40 cellular contexts compared by ENCODE assay signal in genomic region chr19:15775249-15775648, GRCh38. TPM values are rescaled to one million over a fixed set of nuclear protein-coding genes. Genes with fewer than 3 reads are reported as not detected.
"Had no signal": no experiment of that assay in that cellular context is flagged by ENCODE, and none has a peak within 500 bp of the region (broad histone marks: within the 10 kb centered on the region; RNA-seq: fewer than 3 reads in every experiment).

No MANE protein-coding gene starts in this region.

- DNase-seq: activated B cell treated with CpG ODN at 0.5 μM for 24 hours; activated CD4-positive, alpha-beta memory T cell treated with anti-CD3 and anti-CD28 coated beads for 36 hours; activated CD4-positive, alpha-beta T cell treated with anti-CD3 and anti-CD28 coated beads for 4 hours; activated CD4-positive, alpha-beta T cell treated with anti-CD3 and anti-CD28 coated beads, Interleukin-2, amount 10 ng/mL, durations not matched to agents 24 days and 14 days; activated CD4-positive, alpha-beta T cell treated with anti-CD3 and anti-CD28 coated beads, Interleukin-2, amount 50 U/mL, for 1 hour; activated CD4-positive, alpha-beta T cell treated with anti-CD3 and anti-CD28 coated beads, Interleukin-2, amount 50 U/mL, for 4 hours; activated CD4-positive, CD25-positive, alpha-beta regulatory T cell treated with anti-CD3 and anti-CD28 coated beads, Interleukin-2, amount 50 U/mL, for 72 hours; activated CD8-positive, alpha-beta memory T cell treated with anti-CD3 and anti-CD28 coated beads, Interleukin-2, amount 50 U/mL, for 4 hours; activated CD8-positive, alpha-beta T cell treated with anti-CD3 and anti-CD28 coated beads for 36 hours; activated effector memory CD4-positive, alpha-beta T cell treated with anti-CD3 and anti-CD28 coated beads, Interleukin-2, amount 50 U/mL, for 16 hours; activated gamma-delta T cell treated with Interleukin-2 at 50 U/mL for 16 hours; activated naive CD4-positive, alpha-beta T cell; activated naive CD4-positive, alpha-beta T cell treated with anti-CD3 and anti-CD28 coated beads for 36 hours; activated naive CD4-positive, alpha-beta T cell treated with anti-CD3 and anti-CD28 coated beads, Interleukin-2, amount 50 U/mL, for 16 hours; activated naive CD8-positive, alpha-beta T cell treated with anti-CD3 and anti-CD28 coated beads for 36 hours; activated T-cell treated with anti-CD3 and anti-CD28 coated beads for 4 hours; activated T-cell treated with anti-CD3 and anti-CD28 coated beads, Interleukin-2, amount 50 U/mL, for 1 hour; activated T-cell treated with anti-CD3 and anti-CD28 coated beads, Interleukin-2, amount 50 U/mL, for 4 hours; activated T-cell treated with anti-CD3 and anti-CD28 coated beads, Interleukin-2, amount 50 U/mL, for 72 hours; adrenal gland; amniotic stem cell; aorta; body of pancreas; brain microvascular endothelial cell; central memory CD4-positive, alpha-beta T cell; T-cell; T-helper 2 cell; T-helper 9 cell had no signal

- H3K4me1 Mint-ChIP-seq: activated B cell treated with CpG ODN at 0.5 μM for 24 hours; activated CD4-positive, alpha-beta T cell treated with anti-CD3 and anti-CD28 coated beads, Interleukin-2, amount 10 ng/mL, durations not matched to agents 24 days and 14 days; activated naive CD8-positive, alpha-beta T cell treated with anti-CD3 and anti-CD28 coated beads for 36 hours; activated T-helper 17 cell treated with anti-CD3 and anti-CD28 coated beads, Interleukin-2, amount 50 U/mL, for 72 hours; T-cell had no signal

- H3K27me3 Mint-ChIP-seq: activated CD4-positive, alpha-beta T cell treated with anti-CD3 and anti-CD28 coated beads, Interleukin-2, amount 10 ng/mL, durations not matched to agents 24 days and 14 days had no signal

- FAIRE-seq: astrocyte, TTC549 had no signal

- H3K9me3 Mint-ChIP-seq: activated B cell treated with CpG ODN at 0.5 μM for 24 hours; activated CD4-positive, alpha-beta memory T cell treated with anti-CD3 and anti-CD28 coated beads for 36 hours; activated CD4-positive, alpha-beta T cell treated with anti-CD3 and anti-CD28 coated beads, Interleukin-2, amount 10 ng/mL, durations not matched to agents 24 days and 14 days; activated CD8-positive, alpha-beta T cell treated with anti-CD3 and anti-CD28 coated beads for 36 hours; activated naive CD4-positive, alpha-beta T cell treated with anti-CD3 and anti-CD28 coated beads for 36 hours; activated naive CD4-positive, alpha-beta T cell treated with anti-CD3 and anti-CD28 coated beads, Interleukin-2, amount 50 U/mL, for 72 hours; activated naive CD8-positive, alpha-beta T cell treated with anti-CD3 and anti-CD28 coated beads for 36 hours; activated T-cell treated with anti-CD3 and anti-CD28 coated beads, Interleukin-2, amount 50 U/mL, for 4 hours; activated T-cell treated with anti-CD3 and anti-CD28 coated beads, Interleukin-2, amount 50 U/mL, for 72 hours; activated T-helper 1 cell treated with anti-CD3 and anti-CD28 coated beads, Interleukin-12 subunit alpha, Interleukin-12 subunit beta, Interleukin-2, Interleukin-4 antibody, amounts not matched to agents 30 ng/mL and 10 ng/mL and 1 ng/mL, durations not matched to agents 14 hours and 24 hours and 36 hours; activated T-helper 17 cell treated with anti-CD3 and anti-CD28 coated beads, Interleukin-2, amount 50 U/mL, for 72 hours; T-cell; T-helper 1 cell treated with Interleukin-12 subunit alpha and Interleukin-12 subunit beta and Interleukin-4 antibody, amounts not matched to agents 30 μg/mL and 1 μg/mL, for 36 hours; T-helper 2 cell treated with Interferon-gamma antibody and Interleukin-4, amounts not matched to agents 5 μg/mL and 100 μg/mL, for 36 hours had no signal

- H3K36me3 Mint-ChIP-seq: activated CD4-positive, alpha-beta memory T cell treated with anti-CD3 and anti-CD28 coated beads for 36 hours; activated naive CD8-positive, alpha-beta T cell treated with anti-CD3 and anti-CD28 coated beads for 36 hours; T-cell had no signal

- H3K9me3 ChIP-seq: adrenal gland, body of pancreas, breast epithelium had no signal

- H3K36me3 ChIP-seq: adrenal gland, brain microvascular endothelial cell, breast epithelium had no signal

- H3K27me3 ChIP-seq: adrenal gland, body of pancreas, brain microvascular endothelial cell, breast epithelium had no signal

- H3K4me3 Mint-ChIP-seq: activated B cell treated with CpG ODN at 0.5 μM for 24 hours; activated CD4-positive, alpha-beta memory T cell treated with anti-CD3 and anti-CD28 coated beads for 36 hours; activated CD4-positive, alpha-beta T cell treated with anti-CD3 and anti-CD28 coated beads, Interleukin-2, amount 10 ng/mL, durations not matched to agents 24 days and 14 days; activated CD8-positive, alpha-beta T cell treated with anti-CD3 and anti-CD28 coated beads for 36 hours; activated naive CD4-positive, alpha-beta T cell treated with anti-CD3 and anti-CD28 coated beads for 36 hours; activated naive CD8-positive, alpha-beta T cell treated with anti-CD3 and anti-CD28 coated beads for 36 hours; activated T-cell treated with anti-CD3 and anti-CD28 coated beads, Interleukin-2, amount 50 U/mL, for 4 hours; activated T-cell treated with anti-CD3 and anti-CD28 coated beads, Interleukin-2, amount 50 U/mL, for 72 hours; activated T-helper 1 cell treated with anti-CD3 and anti-CD28 coated beads, Interleukin-12 subunit alpha, Interleukin-12 subunit beta, Interleukin-2, Interleukin-4 antibody, amounts not matched to agents 30 ng/mL and 10 ng/mL and 1 ng/mL, durations not matched to agents 14 hours and 24 hours and 36 hours; activated T-helper 17 cell treated with anti-CD3 and anti-CD28 coated beads, Interleukin-2, amount 50 U/mL, for 72 hours; T-cell; T-helper 1 cell treated with Interleukin-12 subunit alpha and Interleukin-12 subunit beta and Interleukin-4 antibody, amounts not matched to agents 30 μg/mL and 1 μg/mL, for 36 hours; T-helper 2 cell treated with Interferon-gamma antibody and Interleukin-4, amounts not matched to agents 5 μg/mL and 100 μg/mL, for 36 hours had no signal

- H3K4me1 ChIP-seq: adrenal gland had no signal

- H3K27ac Mint-ChIP-seq: activated B cell treated with CpG ODN at 0.5 μM for 24 hours; activated CD4-positive, alpha-beta memory T cell treated with anti-CD3 and anti-CD28 coated beads for 36 hours; activated CD4-positive, alpha-beta T cell treated with anti-CD3 and anti-CD28 coated beads, Interleukin-2, amount 10 ng/mL, durations not matched to agents 24 days and 14 days; activated CD8-positive, alpha-beta T cell treated with anti-CD3 and anti-CD28 coated beads for 36 hours; activated naive CD4-positive, alpha-beta T cell treated with anti-CD3 and anti-CD28 coated beads for 36 hours; activated naive CD8-positive, alpha-beta T cell treated with anti-CD3 and anti-CD28 coated beads for 36 hours; activated T-cell treated with anti-CD3 and anti-CD28 coated beads, Interleukin-2, amount 50 U/mL, for 72 hours; activated T-helper 1 cell treated with anti-CD3 and anti-CD28 coated beads, Interleukin-12 subunit alpha, Interleukin-12 subunit beta, Interleukin-2, Interleukin-4 antibody, amounts not matched to agents 30 ng/mL and 10 ng/mL and 1 ng/mL, durations not matched to agents 14 hours and 24 hours and 36 hours; activated T-helper 17 cell treated with anti-CD3 and anti-CD28 coated beads, Interleukin-2, amount 50 U/mL, for 72 hours; T-cell; T-helper 1 cell treated with Interleukin-12 subunit alpha and Interleukin-12 subunit beta and Interleukin-4 antibody, amounts not matched to agents 30 μg/mL and 1 μg/mL, for 36 hours; T-helper 2 cell treated with Interferon-gamma antibody and Interleukin-4, amounts not matched to agents 5 μg/mL and 100 μg/mL, for 36 hours had no signal

- ATAC-seq: activated CD8-positive, alpha-beta T cell treated with anti-CD3 and anti-CD28 coated beads for 36 hours; activated naive CD4-positive, alpha-beta T cell treated with anti-CD3 and anti-CD28 coated beads, Interleukin-2, amount 50 U/mL, for 72 hours; activated T-cell treated with anti-CD3 and anti-CD28 coated beads, Interleukin-2, amount 50 U/mL, for 4 hours; activated T-cell treated with anti-CD3 and anti-CD28 coated beads, Interleukin-2, amount 50 U/mL, for 72 hours; activated T-helper 17 cell treated with anti-CD3 and anti-CD28 coated beads, Interleukin-2, amount 50 U/mL, for 72 hours; body of pancreas; T-cell had no signal

- H3K4me3 ChIP-seq: adrenal gland, body of pancreas, breast epithelium had no signal

- H3K27ac ChIP-seq: adrenal gland, body of pancreas, brain microvascular endothelial cell, breast epithelium, VCaP had no signal

RNA-seq across cellular contexts. Expression of gene OR10H5, which starts 12.2 kb away (rescaled TPM):
- total RNA-seq: activated B cell treated with CpG ODN at 0.5 μM for 24 hours; activated CD4-positive, alpha-beta memory T cell treated with anti-CD3 and anti-CD28 coated beads for 36 hours; activated CD4-positive, alpha-beta T cell treated with anti-CD3 and anti-CD28 coated beads, Interleukin-2, amount 10 ng/mL, durations not matched to agents 24 days and 14 days; activated CD8-positive, alpha-beta memory T cell treated with anti-CD3 and anti-CD28 coated beads for 36 hours; activated naive CD4-positive, alpha-beta T cell treated with anti-CD3 and anti-CD28 coated beads for 36 hours; activated naive CD4-positive, alpha-beta T cell treated with anti-CD3 and anti-CD28 coated beads, Interleukin-2, amount 50 U/mL, for 72 hours; activated naive CD8-positive, alpha-beta T cell treated with anti-CD3 and anti-CD28 coated beads for 36 hours; activated T-cell treated with anti-CD3 and anti-CD28 coated beads, Interleukin-2, amount 50 U/mL, for 4 hours; activated T-cell treated with anti-CD3 and anti-CD28 coated beads, Interleukin-2, amount 50 U/mL, for 72 hours; activated T-helper 1 cell treated with anti-CD3 and anti-CD28 coated beads, Interleukin-12 subunit alpha, Interleukin-12 subunit beta, Interleukin-2, Interleukin-4 antibody, amounts not matched to agents 30 ng/mL and 10 ng/mL and 1 ng/mL, durations not matched to agents 14 hours and 24 hours and 36 hours; activated T-helper 17 cell treated with anti-CD3 and anti-CD28 coated beads, Interleukin-2, amount 50 U/mL, for 72 hours; adrenal gland; aorta; astrocyte; body of pancreas; breast epithelium; cardiac septum; cerebellum; T-cell had no signal
- polyA plus RNA-seq: adrenal gland, aorta had no signal

RNA-seq across cellular contexts. Expression of gene OR10H3, which starts 37.5 kb away (rescaled TPM):
- total RNA-seq: activated B cell treated with CpG ODN at 0.5 μM for 24 hours; activated CD4-positive, alpha-beta memory T cell treated with anti-CD3 and anti-CD28 coated beads for 36 hours; activated CD4-positive, alpha-beta T cell treated with anti-CD3 and anti-CD28 coated beads, Interleukin-2, amount 10 ng/mL, durations not matched to agents 24 days and 14 days; activated CD8-positive, alpha-beta memory T cell treated with anti-CD3 and anti-CD28 coated beads for 36 hours; activated CD8-positive, alpha-beta T cell treated with anti-CD3 and anti-CD28 coated beads for 36 hours; activated naive CD4-positive, alpha-beta T cell treated with anti-CD3 and anti-CD28 coated beads for 36 hours; activated naive CD4-positive, alpha-beta T cell treated with anti-CD3 and anti-CD28 coated beads, Interleukin-2, amount 50 U/mL, for 72 hours; activated naive CD8-positive, alpha-beta T cell treated with anti-CD3 and anti-CD28 coated beads for 36 hours; activated T-cell treated with anti-CD3 and anti-CD28 coated beads, Interleukin-2, amount 50 U/mL, for 4 hours; activated T-cell treated with anti-CD3 and anti-CD28 coated beads, Interleukin-2, amount 50 U/mL, for 72 hours; activated T-helper 1 cell treated with anti-CD3 and anti-CD28 coated beads, Interleukin-12 subunit alpha, Interleukin-12 subunit beta, Interleukin-2, Interleukin-4 antibody, amounts not matched to agents 30 ng/mL and 10 ng/mL and 1 ng/mL, durations not matched to agents 14 hours and 24 hours and 36 hours; activated T-helper 17 cell treated with anti-CD3 and anti-CD28 coated beads, Interleukin-2, amount 50 U/mL, for 72 hours; adrenal gland; aorta; astrocyte; body of pancreas; breast epithelium; cardiac septum; cerebellum; T-cell had no signal
- polyA plus RNA-seq: adrenal gland, aorta had no signal

RNA-seq across cellular contexts. Expression of gene OR10H1, which starts 40.2 kb away (rescaled TPM):
- total RNA-seq: activated B cell treated with CpG ODN at 0.5 μM for 24 hours; activated CD4-positive, alpha-beta memory T cell treated with anti-CD3 and anti-CD28 coated beads for 36 hours; activated CD8-positive, alpha-beta memory T cell treated with anti-CD3 and anti-CD28 coated beads for 36 hours; activated CD8-positive, alpha-beta T cell treated with anti-CD3 and anti-CD28 coated beads for 36 hours; activated naive CD4-positive, alpha-beta T cell treated with anti-CD3 and anti-CD28 coated beads for 36 hours; activated naive CD8-positive, alpha-beta T cell treated with anti-CD3 and anti-CD28 coated beads for 36 hours; activated T-helper 1 cell treated with anti-CD3 and anti-CD28 coated beads, Interleukin-12 subunit alpha, Interleukin-12 subunit beta, Interleukin-2, Interleukin-4 antibody, amounts not matched to agents 30 ng/mL and 10 ng/mL and 1 ng/mL, durations not matched to agents 14 hours and 24 hours and 36 hours; activated T-helper 17 cell treated with anti-CD3 and anti-CD28 coated beads, Interleukin-2, amount 50 U/mL, for 72 hours; adrenal gland; astrocyte; body of pancreas; breast epithelium; cardiac septum; cerebellum had no signal
- polyA plus RNA-seq: adrenal gland, aorta had no signal

RNA-seq across cellular contexts. Expression of gene OR10H2, which starts 47.4 kb away (rescaled TPM):
- total RNA-seq: activated B cell treated with CpG ODN at 0.5 μM for 24 hours; activated CD4-positive, alpha-beta memory T cell treated with anti-CD3 and anti-CD28 coated beads for 36 hours; activated CD4-positive, alpha-beta T cell treated with anti-CD3 and anti-CD28 coated beads, Interleukin-2, amount 10 ng/mL, durations not matched to agents 24 days and 14 days; activated CD8-positive, alpha-beta memory T cell treated with anti-CD3 and anti-CD28 coated beads for 36 hours; activated CD8-positive, alpha-beta T cell treated with anti-CD3 and anti-CD28 coated beads for 36 hours; activated naive CD4-positive, alpha-beta T cell treated with anti-CD3 and anti-CD28 coated beads for 36 hours; activated naive CD4-positive, alpha-beta T cell treated with anti-CD3 and anti-CD28 coated beads, Interleukin-2, amount 50 U/mL, for 72 hours; activated naive CD8-positive, alpha-beta T cell treated with anti-CD3 and anti-CD28 coated beads for 36 hours; activated T-cell treated with anti-CD3 and anti-CD28 coated beads, Interleukin-2, amount 50 U/mL, for 4 hours; activated T-cell treated with anti-CD3 and anti-CD28 coated beads, Interleukin-2, amount 50 U/mL, for 72 hours; activated T-helper 1 cell treated with anti-CD3 and anti-CD28 coated beads, Interleukin-12 subunit alpha, Interleukin-12 subunit beta, Interleukin-2, Interleukin-4 antibody, amounts not matched to agents 30 ng/mL and 10 ng/mL and 1 ng/mL, durations not matched to agents 14 hours and 24 hours and 36 hours; activated T-helper 17 cell treated with anti-CD3 and anti-CD28 coated beads, Interleukin-2, amount 50 U/mL, for 72 hours; adrenal gland; aorta; astrocyte; body of pancreas; breast epithelium; cardiac septum; cerebellum; T-cell had no signal
- polyA plus RNA-seq: adrenal gland, aorta had no signal
